ENCODE assay signal across 8 cellular contexts in the genomic region with DNA sequence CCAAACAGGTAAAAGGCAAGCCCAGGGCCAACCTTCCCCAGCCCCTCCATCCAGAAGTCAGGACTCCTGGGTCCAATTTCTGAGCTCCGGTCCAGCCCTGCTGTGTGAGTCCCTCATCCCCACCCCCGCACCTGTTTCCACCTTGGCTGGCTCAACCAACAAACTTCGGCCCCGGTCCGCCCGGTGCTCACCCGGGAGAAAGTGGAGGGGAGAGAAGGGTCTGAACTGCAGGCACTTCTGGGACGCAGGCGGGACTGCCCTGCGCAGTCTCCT. TPM values are rescaled to one million over a fixed set of nuclear protein-coding genes. Genes with fewer than 3 reads are reported as not detected.
DNase-seq lines count a peak whose midpoint lies in the region; ATAC-seq and TF ChIP-seq lines count a peak whose summit lies in the region.

No MANE protein-coding gene starts in this region.

- TF ChIP-seq EP300 in suprapubic skin (IDR thresholded peaks at IDR 0.05): no peak

- 17% methylated on average over 7 of the region's 10 CpGs for WGBS in suprapubic skin

- no peaks in the 10 kb centered on the region for H3K27me3 ChIP-seq in suprapubic skin

- no peaks in the 10 kb centered on the region for H3K27me3 Mint-ChIP-seq in activated T-cell treated with anti-CD3 and anti-CD28 coated beads, Interleukin-2, amount 50 U/mL, for 24 hours
- H3K27me3 Mint-ChIP-seq in activated T-cell treated with anti-CD3 and anti-CD28 coated beads, Interleukin-2, amount 50 U/mL, for 72 hours (ENCODE audit: low read depth): no peaks in the 10 kb centered on the region

- H3K27ac ChIP-seq in suprapubic skin: peak overlapping the region; percentile 85

- peak; percentile 25 to 29 for ATAC-seq in activated T-cell treated with anti-CD3 and anti-CD28 coated beads, Interleukin-2, amount 50 U/mL, for 72 hours (replicated peaks in 1 of 2)

- peak overlapping the region; percentile 92 for H3K4me3 Mint-ChIP-seq in activated T-cell treated with anti-CD3 and anti-CD28 coated beads, Interleukin-2, amount 50 U/mL, for 24 hours
- H3K4me3 Mint-ChIP-seq in activated T-cell treated with anti-CD3 and anti-CD28 coated beads, Interleukin-2, amount 50 U/mL, for 72 hours: peak overlapping the region; percentile 80 to 91

- H3K4me1 Mint-ChIP-seq in activated T-cell treated with anti-CD3 and anti-CD28 coated beads, Interleukin-2, amount 50 U/mL, for 24 hours (ENCODE audit: low read depth): peaks cover 53% of the 10 kb centered on the region
- peaks cover 58% of the 10 kb centered on the region for H3K4me1 Mint-ChIP-seq in activated T-cell treated with anti-CD3 and anti-CD28 coated beads, Interleukin-2, amount 50 U/mL, for 72 hours (ENCODE audit: low read depth)

- H3K36me3 ChIP-seq in suprapubic skin: no peaks in the 10 kb centered on the region

- H3K9me3 ChIP-seq in iPS-18c (ENCODE audit: control insufficient read depth, insufficient read depth, low read length) (no peaks in the 10 kb centered on the region), suprapubic skin (no peaks in the 10 kb centered on the region)

- no peak for DNase-seq in activated T-cell treated with anti-CD3 and anti-CD28 coated beads, Interleukin-2, amount 50 U/mL, for 24 hours
- DNase-seq in activated T-cell treated with anti-CD3 and anti-CD28 coated beads, Interleukin-2, amount 50 U/mL, for 1 hour: no peak
- DNase-seq in activated T-cell treated with anti-CD3 and anti-CD28 coated beads, Interleukin-2, amount 50 U/mL, for 72 hours: no peak
- no peak for DNase-seq in suprapubic skin (ENCODE audit: low spot score in 2 of 2)
- no peak for DNase-seq in putamen (ENCODE audit: low spot score)
- no peak for DNase-seq in stimulated activated CD4-positive, alpha-beta T cell treated with anti-CD3 and anti-CD28 coated beads, Interleukin-4, amount 100 ng/mL, for 4 hours
- DNase-seq in middle frontal gyrus (ENCODE audit: extremely low spot score, low spot score): no peak

- no peaks in the 10 kb centered on the region for H3K9me3 Mint-ChIP-seq in activated T-cell treated with anti-CD3 and anti-CD28 coated beads, Interleukin-2, amount 50 U/mL, for 24 hours
- no peaks in the 10 kb centered on the region for H3K9me3 Mint-ChIP-seq in activated T-cell treated with anti-CD3 and anti-CD28 coated beads, Interleukin-2, amount 50 U/mL, for 72 hours

- TF ChIP-seq CTCF in suprapubic skin (IDR thresholded peaks at IDR 0.05): no peak

- TF ChIP-seq POLR2A in suprapubic skin (IDR thresholded peaks at IDR 0.05): no peak

- H3K4me3 ChIP-seq in iPS-18c (ENCODE audit: insufficient read depth, low read depth, low read length) (peak overlapping the region; percentile 81), suprapubic skin (peak overlapping the region; percentile 69)

- peaks cover 50% of the 10 kb centered on the region for H3K4me1 ChIP-seq in suprapubic skin

- peaks cover 9% of the 10 kb centered on the region for H3K36me3 Mint-ChIP-seq in activated T-cell treated with anti-CD3 and anti-CD28 coated beads, Interleukin-2, amount 50 U/mL, for 24 hours (ENCODE audit: low read depth)
- no peaks in the 10 kb centered on the region for H3K36me3 Mint-ChIP-seq in activated T-cell treated with anti-CD3 and anti-CD28 coated beads, Interleukin-2, amount 50 U/mL, for 72 hours (ENCODE audit: insufficient read depth in 2 of 2)

- peak overlapping the region; percentile 69 for H3K27ac Mint-ChIP-seq in activated T-cell treated with anti-CD3 and anti-CD28 coated beads, Interleukin-2, amount 50 U/mL, for 24 hours
- H3K27ac Mint-ChIP-seq in activated T-cell treated with anti-CD3 and anti-CD28 coated beads, Interleukin-2, amount 50 U/mL, for 72 hours: no peak overlapping the region

RNA-seq across cellular contexts. Expression of a gene that starts 0.5 kb away (rescaled TPM):
- 10 to 100 TPM; 38.7 to 39.0 TPM for total RNA-seq in activated T-cell treated with anti-CD3 and anti-CD28 coated beads, Interleukin-2, amount 50 U/mL, for 72 hours
- total RNA-seq in suprapubic skin: 10 to 100 TPM; 45.9 to 82.6 (median 52.6) TPM

RNA-seq across cellular contexts. Expression of a gene that starts 33.3 kb away (rescaled TPM):
- total RNA-seq in activated T-cell treated with anti-CD3 and anti-CD28 coated beads, Interleukin-2, amount 50 U/mL, for 72 hours: not detected
- total RNA-seq in suprapubic skin: not detected

RNA-seq across cellular contexts. Expression of a gene that starts 36.8 kb away (rescaled TPM):
- total RNA-seq in activated T-cell treated with anti-CD3 and anti-CD28 coated beads, Interleukin-2, amount 50 U/mL, for 72 hours: under 1 TPM in 1 of 2 donors, not detected in 1; 0.44 TPM
- 10 to 100 TPM in 2 of 4 donors, 1 to 10 TPM in 2; 2.8 to 18.2 (median 10.4) TPM for total RNA-seq in suprapubic skin

RNA-seq across cellular contexts. Expression of a gene that starts 39.2 kb away (rescaled TPM):
- total RNA-seq in activated T-cell treated with anti-CD3 and anti-CD28 coated beads, Interleukin-2, amount 50 U/mL, for 72 hours: 1 to 10 TPM; 1.1 to 1.5 TPM
- total RNA-seq in suprapubic skin: 1 to 10 TPM in 3 of 4 donors, not detected in 1; 1.3 to 2.8 (median 2.2) TPM

RNA-seq across cellular contexts. Expression of a gene that starts 47.7 kb away (rescaled TPM):
- 10 to 100 TPM; 21.5 to 22.8 TPM for total RNA-seq in activated T-cell treated with anti-CD3 and anti-CD28 coated beads, Interleukin-2, amount 50 U/mL, for 72 hours
- total RNA-seq in suprapubic skin: 10 to 100 TPM; 31.3 to 42.0 (median 37.7) TPM
